ENCODE assay signal across 8 cellular contexts in genomic region chr4:72568959-72569718, GRCh38. TPM values are rescaled to one million over a fixed set of nuclear protein-coding genes. Genes with fewer than 3 reads are reported as not detected.
DNase-seq lines count a peak whose midpoint lies in the region; ATAC-seq lines count a peak whose summit lies in the region.

ADAMTS3 (minus strand) TSS chr4:72569221; CDS start chr4:72568762, 459 bp downstream.

- H3K4me3 Mint-ChIP-seq in stimulated activated naive B cell treated with anti-CD40 and anti-IgM and Interleukin-4, amounts not matched to agents 10 μg/mL and 1 μg/mL and 100 μg/mL, for 72 hours: peak within 1 kb of the TSS; percentile 73 to 82

- H3K9me3 Mint-ChIP-seq in stimulated activated naive B cell treated with anti-CD40 and anti-IgM and Interleukin-4, amounts not matched to agents 10 μg/mL and 1 μg/mL and 100 μg/mL, for 72 hours: peaks cover 0 to 1% of the 10 kb centered on the region in 2 donors

- peak; percentile 13 for DNase-seq in DMS53 treated with DMSO at 0.1 percent for 48 hours (lab: John Stamatoyannopoulos, UW; ENCODE audit: unreplicated experiment)
- DNase-seq in RPMI7951 (ENCODE audit: low read depth): peak; percentile 29
- peak; percentile 32 for DNase-seq in dedifferentiated amniotic fluid mesenchymal stem cell (ENCODE audit: extremely low spot score)
- peak; percentile 77 for DNase-seq in kidney tubule cell (ENCODE audit: low spot score)
- no peak for DNase-seq in stimulated activated naive B cell treated with anti-CD40 and anti-IgM and Interleukin-4, amounts not matched to agents 10 μg/mL and 1 μg/mL and 100 μg/mL, for 72 hours
- DNase-seq in SIG-M5 treated with dmso at 0.1 percent for 504 hours (lab: John Stamatoyannopoulos, UW; ENCODE audit: unreplicated experiment): no peak

- peaks cover 5 to 19% of the 10 kb centered on the region in 2 donors for H3K4me1 Mint-ChIP-seq in stimulated activated naive B cell treated with anti-CD40 and anti-IgM and Interleukin-4, amounts not matched to agents 10 μg/mL and 1 μg/mL and 100 μg/mL, for 72 hours

- peaks cover 41 to 45% of the 10 kb centered on the region in 2 donors for H3K27me3 Mint-ChIP-seq in stimulated activated naive B cell treated with anti-CD40 and anti-IgM and Interleukin-4, amounts not matched to agents 10 μg/mL and 1 μg/mL and 100 μg/mL, for 72 hours

- no peaks in the 10 kb centered on the region for H3K36me3 Mint-ChIP-seq in stimulated activated naive B cell treated with anti-CD40 and anti-IgM and Interleukin-4, amounts not matched to agents 10 μg/mL and 1 μg/mL and 100 μg/mL, for 72 hours

- ATAC-seq in HG02759 (IDR thresholded peaks at IDR 0.05; ENCODE audit: unreplicated experiment) (peak; percentile 47), GM21717 (IDR thresholded peaks at IDR 0.05; ENCODE audit: unreplicated experiment) (no peak)
- peak; percentile 29 to 38 for ATAC-seq in stimulated activated naive B cell treated with anti-CD40 and anti-IgM and Interleukin-4, amounts not matched to agents 10 μg/mL and 1 μg/mL and 100 μg/mL, for 72 hours (replicated peaks)

- H3K27ac Mint-ChIP-seq in stimulated activated naive B cell treated with anti-CD40 and anti-IgM and Interleukin-4, amounts not matched to agents 10 μg/mL and 1 μg/mL and 100 μg/mL, for 72 hours: no peak within 1 kb of the TSS

RNA-seq across cellular contexts. Expression of gene ADAMTS3, which starts in this region (rescaled TPM):
- total RNA-seq in RPMI7951 (2014; rRNA removed; shearing (Covaris generic)): 0.36 and 0.68 TPM in 2 replicates

Comparison
In these comparisons a context has a peak if more than half of its experiments do, and no peak if none do; other contexts are left out.
1. Peak in DNase-seq in RPMI7951; RNA of the gene not detected or under 1 TPM.
2. DNase-seq: peak in DMS53 treated with DMSO at 0.1 percent for 48 hours (single experiment), dedifferentiated amniotic fluid mesenchymal stem cell (single experiment) and kidney tubule cell (single experiment); none in stimulated activated naive B cell treated with anti-CD40 and anti-IgM and Interleukin-4, amounts not matched to agents 10 μg/mL and 1 μg/mL and 100 μg/mL, for 72 hours (single experiment) and SIG-M5 treated with dmso at 0.1 percent for 504 hours (single experiment).